In genomic region chr5:175657593-175658271, GRCh38 we compare ENCODE assay signal across 3 cellular contexts.
TF ChIP-seq lines count a peak whose summit lies in the region.

A gene with protein sequence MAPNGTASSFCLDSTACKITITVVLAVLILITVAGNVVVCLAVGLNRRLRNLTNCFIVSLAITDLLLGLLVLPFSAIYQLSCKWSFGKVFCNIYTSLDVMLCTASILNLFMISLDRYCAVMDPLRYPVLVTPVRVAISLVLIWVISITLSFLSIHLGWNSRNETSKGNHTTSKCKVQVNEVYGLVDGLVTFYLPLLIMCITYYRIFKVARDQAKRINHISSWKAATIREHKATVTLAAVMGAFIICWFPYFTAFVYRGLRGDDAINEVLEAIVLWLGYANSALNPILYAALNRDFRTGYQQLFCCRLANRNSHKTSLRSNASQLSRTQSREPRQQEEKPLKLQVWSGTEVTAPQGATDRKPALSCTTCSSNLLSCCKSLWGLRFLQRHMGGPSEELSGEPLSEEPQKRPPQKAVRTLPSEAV (plus strand): TSS chr5:175658071. CDS start chr5:175683234, 25,163 bp downstream.

TF ChIP-seq in liver, 16 proteins besides CTCF, POLR2A, EP300 and RAD21:
- no peak for TF ChIP-seq SP1 (IDR thresholded peaks at IDR 0.05)
- TF ChIP-seq, protein P1, sequence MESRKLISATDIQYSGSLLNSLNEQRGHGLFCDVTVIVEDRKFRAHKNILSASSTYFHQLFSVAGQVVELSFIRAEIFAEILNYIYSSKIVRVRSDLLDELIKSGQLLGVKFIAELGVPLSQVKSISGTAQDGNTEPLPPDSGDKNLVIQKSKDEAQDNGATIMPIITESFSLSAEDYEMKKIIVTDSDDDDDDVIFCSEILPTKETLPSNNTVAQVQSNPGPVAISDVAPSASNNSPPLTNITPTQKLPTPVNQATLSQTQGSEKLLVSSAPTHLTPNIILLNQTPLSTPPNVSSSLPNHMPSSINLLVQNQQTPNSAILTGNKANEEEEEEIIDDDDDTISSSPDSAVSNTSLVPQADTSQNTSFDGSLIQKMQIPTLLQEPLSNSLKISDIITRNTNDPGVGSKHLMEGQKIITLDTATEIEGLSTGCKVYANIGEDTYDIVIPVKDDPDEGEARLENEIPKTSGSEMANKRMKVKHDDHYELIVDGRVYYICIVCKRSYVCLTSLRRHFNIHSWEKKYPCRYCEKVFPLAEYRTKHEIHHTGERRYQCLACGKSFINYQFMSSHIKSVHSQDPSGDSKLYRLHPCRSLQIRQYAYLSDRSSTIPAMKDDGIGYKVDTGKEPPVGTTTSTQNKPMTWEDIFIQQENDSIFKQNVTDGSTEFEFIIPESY (IDR thresholded peaks at IDR 0.05): no peak
- no peak for TF ChIP-seq MAX (IDR thresholded peaks at IDR 0.05)
- TF ChIP-seq TAF1 (conservative IDR thresholded peaks at IDR 0.05): no peak
- no peak for TF ChIP-seq HNF4A (conservative IDR thresholded peaks at IDR 0.05)
- no peak for TF ChIP-seq HNF4G (IDR thresholded peaks at IDR 0.05)
- TF ChIP-seq, protein P2, sequence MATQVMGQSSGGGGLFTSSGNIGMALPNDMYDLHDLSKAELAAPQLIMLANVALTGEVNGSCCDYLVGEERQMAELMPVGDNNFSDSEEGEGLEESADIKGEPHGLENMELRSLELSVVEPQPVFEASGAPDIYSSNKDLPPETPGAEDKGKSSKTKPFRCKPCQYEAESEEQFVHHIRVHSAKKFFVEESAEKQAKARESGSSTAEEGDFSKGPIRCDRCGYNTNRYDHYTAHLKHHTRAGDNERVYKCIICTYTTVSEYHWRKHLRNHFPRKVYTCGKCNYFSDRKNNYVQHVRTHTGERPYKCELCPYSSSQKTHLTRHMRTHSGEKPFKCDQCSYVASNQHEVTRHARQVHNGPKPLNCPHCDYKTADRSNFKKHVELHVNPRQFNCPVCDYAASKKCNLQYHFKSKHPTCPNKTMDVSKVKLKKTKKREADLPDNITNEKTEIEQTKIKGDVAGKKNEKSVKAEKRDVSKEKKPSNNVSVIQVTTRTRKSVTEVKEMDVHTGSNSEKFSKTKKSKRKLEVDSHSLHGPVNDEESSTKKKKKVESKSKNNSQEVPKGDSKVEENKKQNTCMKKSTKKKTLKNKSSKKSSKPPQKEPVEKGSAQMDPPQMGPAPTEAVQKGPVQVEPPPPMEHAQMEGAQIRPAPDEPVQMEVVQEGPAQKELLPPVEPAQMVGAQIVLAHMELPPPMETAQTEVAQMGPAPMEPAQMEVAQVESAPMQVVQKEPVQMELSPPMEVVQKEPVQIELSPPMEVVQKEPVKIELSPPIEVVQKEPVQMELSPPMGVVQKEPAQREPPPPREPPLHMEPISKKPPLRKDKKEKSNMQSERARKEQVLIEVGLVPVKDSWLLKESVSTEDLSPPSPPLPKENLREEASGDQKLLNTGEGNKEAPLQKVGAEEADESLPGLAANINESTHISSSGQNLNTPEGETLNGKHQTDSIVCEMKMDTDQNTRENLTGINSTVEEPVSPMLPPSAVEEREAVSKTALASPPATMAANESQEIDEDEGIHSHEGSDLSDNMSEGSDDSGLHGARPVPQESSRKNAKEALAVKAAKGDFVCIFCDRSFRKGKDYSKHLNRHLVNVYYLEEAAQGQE (IDR thresholded peaks at IDR 0.05): no peak
- no peak for TF ChIP-seq FOXA1 (IDR thresholded peaks at IDR 0.05)

TF ChIP-seq in HepG2, 621 proteins besides CTCF, POLR2A, EP300 and RAD21 (continues in another document):
- TF ChIP-seq HDAC2 (CRISPR knock-in tag; IDR thresholded peaks at IDR 0.05) (no peak), PHF20 (CRISPR knock-in tag; IDR thresholded peaks at IDR 0.05) (no peak), ZNF251 (CRISPR knock-in tag; IDR thresholded peaks at IDR 0.05) (no peak), ZNF879 (CRISPR knock-in tag; IDR thresholded peaks at IDR 0.05) (no peak), ATRX (CRISPR knock-in tag; IDR thresholded peaks at IDR 0.05; ENCODE audit: borderline replicate concordance) (no peak), SOX6 (IDR thresholded peaks at IDR 0.05) (no peak), SOX6 (CRISPR knock-in tag; IDR thresholded peaks at IDR 0.05) (no peak), ISL2 (CRISPR knock-in tag; IDR thresholded peaks at IDR 0.05) (no peak), TBP (CRISPR knock-in tag; IDR thresholded peaks at IDR 0.05) (no peak), ZNF652 (CRISPR knock-in tag; IDR thresholded peaks at IDR 0.05; ENCODE audit: borderline replicate concordance, low read depth) (no peak)
- TF ChIP-seq, protein P3, sequence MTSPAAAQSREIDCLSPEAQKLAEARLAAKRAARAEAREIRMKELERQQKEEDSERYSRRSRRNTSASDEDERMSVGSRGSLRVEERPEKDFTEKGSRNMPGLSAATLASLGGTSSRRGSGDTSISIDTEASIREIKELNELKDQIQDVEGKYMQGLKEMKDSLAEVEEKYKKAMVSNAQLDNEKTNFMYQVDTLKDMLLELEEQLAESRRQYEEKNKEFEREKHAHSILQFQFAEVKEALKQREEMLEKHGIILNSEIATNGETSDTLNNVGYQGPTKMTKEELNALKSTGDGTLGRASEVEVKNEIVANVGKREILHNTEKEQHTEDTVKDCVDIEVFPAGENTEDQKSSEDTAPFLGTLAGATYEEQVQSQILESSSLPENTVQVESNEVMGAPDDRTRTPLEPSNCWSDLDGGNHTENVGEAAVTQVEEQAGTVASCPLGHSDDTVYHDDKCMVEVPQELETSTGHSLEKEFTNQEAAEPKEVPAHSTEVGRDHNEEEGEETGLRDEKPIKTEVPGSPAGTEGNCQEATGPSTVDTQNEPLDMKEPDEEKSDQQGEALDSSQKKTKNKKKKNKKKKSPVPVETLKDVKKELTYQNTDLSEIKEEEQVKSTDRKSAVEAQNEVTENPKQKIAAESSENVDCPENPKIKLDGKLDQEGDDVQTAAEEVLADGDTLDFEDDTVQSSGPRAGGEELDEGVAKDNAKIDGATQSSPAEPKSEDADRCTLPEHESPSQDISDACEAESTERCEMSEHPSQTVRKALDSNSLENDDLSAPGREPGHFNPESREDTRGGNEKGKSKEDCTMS (CRISPR knock-in tag; conservative IDR thresholded peaks at IDR 0.05): no peak
- TF ChIP-seq, protein P4, sequence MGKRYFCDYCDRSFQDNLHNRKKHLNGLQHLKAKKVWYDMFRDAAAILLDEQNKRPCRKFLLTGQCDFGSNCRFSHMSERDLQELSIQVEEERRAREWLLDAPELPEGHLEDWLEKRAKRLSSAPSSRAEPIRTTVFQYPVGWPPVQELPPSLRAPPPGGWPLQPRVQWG (CRISPR knock-in tag; IDR thresholded peaks at IDR 0.05; ENCODE audit: borderline replicate concordance, low read depth): no peak

TF ChIP-seq in neural cell, 6 proteins besides CTCF, POLR2A, EP300 and RAD21:
- no peak for TF ChIP-seq POLR2AphosphoS5 (IDR thresholded peaks at IDR 0.05)
- TF ChIP-seq SMC3 (conservative IDR thresholded peaks at IDR 0.05; ENCODE audit: poor library complexity): peak; percentile 24
- TF ChIP-seq MXI1 (conservative IDR thresholded peaks at IDR 0.05; ENCODE audit: poor library complexity, severe bottlenecking): peak; percentile 39
